22 cellular contexts compared by ENCODE assay signal in the genomic region with DNA sequence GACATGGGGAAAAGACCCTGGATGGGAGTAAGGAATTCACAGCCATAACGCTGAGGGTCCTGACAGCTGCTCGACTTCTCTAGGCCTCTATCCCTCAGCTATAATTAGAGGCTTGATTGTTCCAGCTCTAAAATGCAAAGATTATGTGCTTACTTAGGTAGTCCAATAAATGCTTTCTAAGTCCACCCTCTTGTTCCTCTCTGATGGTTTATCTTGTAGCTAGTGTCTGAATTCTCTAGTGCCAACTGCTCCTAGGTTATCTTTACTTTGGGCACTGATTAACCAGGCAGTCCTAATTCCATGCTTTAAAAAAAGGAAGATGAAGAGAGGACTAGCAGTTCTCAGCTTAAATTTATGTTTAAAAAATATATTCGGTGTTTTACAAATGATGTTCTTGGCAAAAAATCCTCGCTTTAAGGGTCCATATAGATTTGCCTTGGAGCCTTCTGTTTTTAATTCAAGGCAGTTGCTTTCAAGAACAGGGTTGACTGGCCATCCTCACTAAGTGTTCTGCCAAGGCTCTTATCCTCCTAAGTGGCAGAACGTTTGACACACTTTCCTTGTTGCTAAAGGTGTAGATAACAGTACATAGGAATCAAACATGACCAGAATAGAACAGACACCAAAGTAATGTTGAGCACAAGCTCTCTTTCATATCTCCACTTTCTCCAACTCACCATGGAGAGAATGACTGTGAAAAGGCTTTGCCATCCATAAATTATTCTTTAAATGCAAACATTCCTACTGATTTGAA.
DNase-seq lines count a peak whose midpoint lies in the region; ATAC-seq and TF ChIP-seq lines count a peak whose summit lies in the region.
"Had no signal": no experiment of that assay in that cellular context is flagged by ENCODE, and none has a peak within 500 bp of the region (broad histone marks: within the 10 kb centered on the region; RNA-seq: fewer than 3 reads in every experiment).

No MANE protein-coding gene starts in this region.

- CTCF ChIA-PET in activated CD4-positive, alpha-beta T cell treated with anti-CD3 and anti-CD28 coated beads, Interleukin-2, amount 10 ng/mL, durations not matched to agents 7 days and 5 days (lab: Charles Lee): no interaction called here

- in situ Hi-C loops in gastrocnemius medialis (cut with MboI; ENCODE audit: low sequenced_read_pairs in 4 of 4): no loop called here

- no peak overlapping the region for H3K4me3 Mint-ChIP-seq in activated CD4-positive, alpha-beta T cell treated with anti-CD3 and anti-CD28 coated beads, Interleukin-2, amount 10 ng/mL, durations not matched to agents 7 days and 5 days

- no peaks in the 10 kb centered on the region for H3K27me3 Mint-ChIP-seq in activated CD4-positive, alpha-beta T cell treated with anti-CD3 and anti-CD28 coated beads, Interleukin-2, amount 10 ng/mL, durations not matched to agents 7 days and 5 days

- no peak overlapping the region for H3K4me3 ChIP-seq in left lung
- H3K4me3 ChIP-seq in gastrocnemius medialis: no peak overlapping the region
- H3K4me3 ChIP-seq: A549, GM23248, HAP-1 had no signal

- H3K36me3 ChIP-seq in left lung: no peaks in the 10 kb centered on the region
- no peaks in the 10 kb centered on the region for H3K36me3 ChIP-seq in gastrocnemius medialis
- H3K36me3 ChIP-seq: BE2C, HAP-1 had no signal

- TF ChIP-seq POLR2A in gastrocnemius medialis (IDR thresholded peaks at IDR 0.05): no peak

- no peaks in the 10 kb centered on the region for H3K36me3 Mint-ChIP-seq in activated CD4-positive, alpha-beta T cell treated with anti-CD3 and anti-CD28 coated beads, Interleukin-2, amount 10 ng/mL, durations not matched to agents 7 days and 5 days (ENCODE audit: low read depth)

- no peak for TF ChIP-seq CTCF in left lung (IDR thresholded peaks at IDR 0.05)
- no peak for TF ChIP-seq CTCF in gastrocnemius medialis (IDR thresholded peaks at IDR 0.05 in 4 of 5, conservative IDR thresholded peaks at IDR 0.05 in 1 of 5)

- no peak overlapping the region for H3K27ac ChIP-seq in left lung
- peak overlapping the region in 2 of 4 donors; percentile 35 to 78 for H3K27ac ChIP-seq in gastrocnemius medialis
- H3K27ac ChIP-seq: A549, GM23248, HL-60, RWPE1 had no signal

- ATAC-seq in left cardiac atrium: peak; percentile 83 to 90
- ATAC-seq in left lung: peak; percentile 32
- ATAC-seq in gastrocnemius medialis: peak; percentile 42 to 90
- ATAC-seq in GM18909 (IDR thresholded peaks at IDR 0.05; ENCODE audit: poor library complexity, unreplicated experiment): no peak
- ATAC-seq in HG02870 (IDR thresholded peaks at IDR 0.05; ENCODE audit: unreplicated experiment): no peak
- ATAC-seq: A549 had no signal

- POLR2A ChIA-PET in activated CD4-positive, alpha-beta T cell treated with anti-CD3 and anti-CD28 coated beads, Interleukin-2, amount 10 ng/mL, durations not matched to agents 7 days and 5 days (lab: Charles Lee): no interaction called here

- intact Hi-C loops in left cardiac atrium (cut with DNase I): no loop called here
- intact Hi-C loops in left lung (cut with DNase I): no loop called here
- intact Hi-C loops in gastrocnemius medialis (cut with DNase I; ENCODE audit: low total_unique reads): no loop called here

- H3K9me3 ChIP-seq in left lung (no peaks in the 10 kb centered on the region), gastrocnemius medialis (no peaks in the 10 kb centered on the region)
- H3K9me3 ChIP-seq: A549, BE2C, HAP-1 had no signal

- no peak overlapping the region for H3K27ac Mint-ChIP-seq in activated CD4-positive, alpha-beta T cell treated with anti-CD3 and anti-CD28 coated beads, Interleukin-2, amount 10 ng/mL, durations not matched to agents 7 days and 5 days

- peak; percentile 80 for DNase-seq in NCI-H82 treated with DMSO at 0.1 percent for 48 hours (lab: John Stamatoyannopoulos, UW; ENCODE audit: unreplicated experiment)
- DNase-seq in left cardiac atrium: no peak
- no peak for DNase-seq in left lung
- DNase-seq in gastrocnemius medialis: peak in 1 of 2 donors; percentile 24
- DNase-seq in activated CD4-positive, alpha-beta T cell treated with anti-CD3 and anti-CD28 coated beads, Interleukin-2, amount 10 ng/mL, durations not matched to agents 7 days and 5 days: no peak
- DNase-seq in GF-D8 (lab: John Stamatoyannopoulos, UW): no peak
- DNase-seq: BE2C, EL, GM23248, KBM-7, NCI-H1092, NCI-H1436, NCI-H187 treated with DMSO at 0.1 percent for 48 hours, NCI-H2107, NCI-H446 treated with DMSO at 0.1 percent for 48 hours, NCI-H526 treated with DMSO at 0.1 percent for 48 hours had no signal

- H3K27me3 ChIP-seq in left lung (no peaks in the 10 kb centered on the region), gastrocnemius medialis (no peaks in the 10 kb centered on the region)
- H3K27me3 ChIP-seq: BE2C had no signal

- H3K4me1 Mint-ChIP-seq in activated CD4-positive, alpha-beta T cell treated with anti-CD3 and anti-CD28 coated beads, Interleukin-2, amount 10 ng/mL, durations not matched to agents 7 days and 5 days: no peaks in the 10 kb centered on the region

- H3K4me1 ChIP-seq in left lung (no peaks in the 10 kb centered on the region), gastrocnemius medialis (peaks cover 29 to 39% of the 10 kb centered on the region in 2 donors)
- H3K4me1 ChIP-seq: BE2C had no signal

- H3K9me3 Mint-ChIP-seq in activated CD4-positive, alpha-beta T cell treated with anti-CD3 and anti-CD28 coated beads, Interleukin-2, amount 10 ng/mL, durations not matched to agents 7 days and 5 days: no peaks in the 10 kb centered on the region

Comparison
In these comparisons a context has a peak if more than half of its experiments do, and no peak if none do; other contexts are left out.
1. ATAC-seq: peak in left cardiac atrium (2 of 2), left lung (single experiment) and gastrocnemius medialis (2 of 2); none in GM18909 (single experiment) and HG02870 (single experiment).